Comparison of ENCODE assay signal across 10 cellular contexts in the genomic region with DNA sequence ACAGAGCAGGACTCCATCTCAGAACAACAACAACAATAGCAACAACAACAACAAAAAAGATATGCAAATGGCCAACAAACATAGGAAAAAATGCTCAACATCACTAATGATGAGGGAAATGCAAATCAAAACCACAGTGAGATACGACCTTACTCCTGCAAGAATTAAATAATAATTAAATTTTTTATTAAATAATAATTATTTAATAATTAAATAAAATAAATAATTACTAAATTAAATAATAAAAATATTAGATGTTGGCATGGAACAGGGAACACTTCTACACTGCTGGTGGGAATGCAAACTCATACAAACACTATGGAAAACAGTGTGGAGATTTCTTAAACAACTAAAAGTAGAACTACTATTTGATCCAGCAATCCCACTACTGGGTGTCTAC.
"Had no signal": no experiment of that assay in that cellular context is flagged by ENCODE, and none has a peak within 500 bp of the region (broad histone marks: within the 10 kb centered on the region; RNA-seq: fewer than 3 reads in every experiment).

No MANE protein-coding gene starts in this region.

- FAIRE-seq: H1, H54 had no signal

- H3K9me3 Mint-ChIP-seq: GM23338, H9 had no signal

- H3K4me3 Mint-ChIP-seq: GM23338, H9, HFFc6 had no signal

- ATAC-seq: GM23338, HCT116 had no signal

- H3K27ac Mint-ChIP-seq: GM23338, HFFc6 had no signal

- DNase-seq: GM23248, GOT3, H7, H9, HCEC 1CT, HFFc6 had no signal
